In the genomic region with DNA sequence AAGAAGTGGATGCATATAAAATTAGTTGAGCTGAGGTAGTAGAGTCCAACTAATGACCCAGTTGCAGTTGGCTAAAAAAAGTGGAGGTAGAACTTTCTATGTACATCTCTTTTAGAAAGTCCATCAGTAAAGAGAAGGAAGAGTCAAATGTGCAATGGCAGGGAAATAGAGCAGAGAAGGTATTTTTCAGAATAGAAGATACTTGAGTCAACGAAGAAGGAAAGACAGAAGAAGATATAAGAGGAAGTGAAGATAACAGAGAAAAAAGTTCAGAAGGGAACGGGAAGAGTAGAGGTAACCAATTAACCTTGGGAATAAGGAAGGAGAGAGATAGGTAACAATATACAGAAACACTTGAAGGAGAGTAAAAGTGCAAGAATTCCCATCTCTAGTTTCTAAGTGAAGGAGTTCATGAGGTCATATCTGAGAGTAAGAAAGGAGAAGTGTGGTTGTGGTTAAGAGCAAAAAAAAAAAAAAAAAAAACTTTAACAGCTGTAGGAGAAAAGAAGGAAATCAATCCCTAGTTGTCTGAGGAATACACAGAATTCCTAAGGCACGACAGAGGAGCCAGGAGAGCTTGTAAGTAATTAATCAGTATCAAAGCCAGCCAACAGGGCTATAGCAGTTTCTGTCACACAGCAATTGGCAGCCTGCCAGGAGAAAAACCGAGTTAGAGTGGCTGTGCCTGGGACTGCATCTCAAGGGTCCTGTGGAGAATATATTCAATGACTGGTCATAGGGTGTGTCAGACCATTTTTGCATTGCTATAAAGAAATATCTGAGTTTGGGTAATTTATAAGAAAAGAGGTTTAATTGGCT, we compare ENCODE assay signal across 9 cellular contexts.
DNase-seq lines count a peak whose midpoint lies in the region; ATAC-seq and TF ChIP-seq lines count a peak whose summit lies in the region.
"Had no signal": no experiment of that assay in that cellular context is flagged by ENCODE, and none has a peak within 500 bp of the region (broad histone marks: within the 10 kb centered on the region; RNA-seq: fewer than 3 reads in every experiment).

No MANE protein-coding gene starts in this region.

- in situ Hi-C loops in GM13977 (cut with MboI; ENCODE audit: low pct_unique_long_range_greater_than_20kb, low sequenced_read_pairs, unreplicated experiment) (loop anchor here (25.0 kb wide), 2 partner anchors 613 to 1087 kb away; no protein-coding TSS in a partner anchor), brain microvascular endothelial cell (cut with HindIII; ENCODE audit: low pct_ligation_motif_present, low sequenced_read_pairs) (no loop called here)

- H3K4me3 ChIP-seq in A673 (ENCODE audit: low read depth, low read length, poor library complexity, severe bottlenecking) = no peak overlapping the region
- no peak overlapping the region for H3K4me3 ChIP-seq in brain microvascular endothelial cell (ENCODE audit: low read depth, low read length)

- H3K4me3 Mint-ChIP-seq in stimulated activated memory B cell treated with anti-CD40 and anti-IgM and Interleukin-4, amounts not matched to agents 10 μg/mL and 1 μg/mL and 100 μg/mL, for 72 hours = no peak overlapping the region
- H3K4me3 Mint-ChIP-seq in progenitor cell of endocrine pancreas (ENCODE audit: low read depth) = no peak overlapping the region
- H3K4me3 Mint-ChIP-seq: T-helper 1 cell treated with Interleukin-12 subunit alpha and Interleukin-12 subunit beta and Interleukin-4 antibody, amounts not matched to agents 30 μg/mL and 1 μg/mL, for 36 hours had no signal

- TF ChIP-seq CTCF in A673 (conservative IDR thresholded peaks at IDR 0.05; ENCODE audit: low read depth, low read length) (no peak), GM13977 (IDR thresholded peaks at IDR 0.05; ENCODE audit: extremely low read depth, insufficient read depth, missing control alignments) (no peak), brain microvascular endothelial cell (IDR thresholded peaks at IDR 0.05; ENCODE audit: low read depth, low read length, missing control alignments) (no peak), progenitor cell of endocrine pancreas (IDR thresholded peaks at IDR 0.05; ENCODE audit: unreplicated experiment) (no peak)

- H3K36me3 ChIP-seq in A673 (ENCODE audit: insufficient read depth, low read length, poor library complexity, severe bottlenecking) (no peaks in the 10 kb centered on the region), brain microvascular endothelial cell (replicated peaks) (no peaks in the 10 kb centered on the region)

- no peaks in the 10 kb centered on the region for H3K27me3 Mint-ChIP-seq in stimulated activated memory B cell treated with anti-CD40 and anti-IgM and Interleukin-4, amounts not matched to agents 10 μg/mL and 1 μg/mL and 100 μg/mL, for 72 hours
- no peaks in the 10 kb centered on the region for H3K27me3 Mint-ChIP-seq in progenitor cell of endocrine pancreas

- no peak overlapping the region for H3K27ac ChIP-seq in A673 (ENCODE audit: low read depth, low read length, poor library complexity, severe bottlenecking)
- no peak overlapping the region for H3K27ac ChIP-seq in brain microvascular endothelial cell

- H3K4me1 Mint-ChIP-seq in stimulated activated memory B cell treated with anti-CD40 and anti-IgM and Interleukin-4, amounts not matched to agents 10 μg/mL and 1 μg/mL and 100 μg/mL, for 72 hours = no peaks in the 10 kb centered on the region
- H3K4me1 Mint-ChIP-seq in progenitor cell of endocrine pancreas (ENCODE audit: low read depth) = no peaks in the 10 kb centered on the region

- H3K27me3 ChIP-seq in A673 (replicated peaks; ENCODE audit: insufficient read depth, low read depth, low read length, poor library complexity) (no peaks in the 10 kb centered on the region), brain microvascular endothelial cell (replicated peaks) (no peaks in the 10 kb centered on the region)

- DNase-seq in A673 (ENCODE audit: low spot score) (peak; percentile 78), GM13977 (ENCODE audit: low spot score) (peak; percentile 15), NCI-H345 treated with DMSO at 0.1 percent for 48 hours (lab: John Stamatoyannopoulos, UW; ENCODE audit: unreplicated experiment) (peak; percentile 15), brain microvascular endothelial cell (peak; percentile 6), SHP77 (lab: John Stamatoyannopoulos, UW) (no peak), hippocampal formation (lab: John Stamatoyannopoulos, UW) (no peak), progenitor cell of endocrine pancreas (ENCODE audit: low spot score, unreplicated experiment) (no peak)

- no peak overlapping the region for H3K27ac Mint-ChIP-seq in stimulated activated memory B cell treated with anti-CD40 and anti-IgM and Interleukin-4, amounts not matched to agents 10 μg/mL and 1 μg/mL and 100 μg/mL, for 72 hours
- H3K27ac Mint-ChIP-seq in progenitor cell of endocrine pancreas = no peak overlapping the region
- H3K27ac Mint-ChIP-seq: T-helper 1 cell treated with Interleukin-12 subunit alpha and Interleukin-12 subunit beta and Interleukin-4 antibody, amounts not matched to agents 30 μg/mL and 1 μg/mL, for 36 hours had no signal

- H3K9me3 Mint-ChIP-seq in stimulated activated memory B cell treated with anti-CD40 and anti-IgM and Interleukin-4, amounts not matched to agents 10 μg/mL and 1 μg/mL and 100 μg/mL, for 72 hours = no peaks in the 10 kb centered on the region
- H3K9me3 Mint-ChIP-seq in progenitor cell of endocrine pancreas (ENCODE audit: low read depth) = no peaks in the 10 kb centered on the region
- H3K9me3 Mint-ChIP-seq: T-helper 1 cell treated with Interleukin-12 subunit alpha and Interleukin-12 subunit beta and Interleukin-4 antibody, amounts not matched to agents 30 μg/mL and 1 μg/mL, for 36 hours had no signal

- no peaks in the 10 kb centered on the region for H3K9me3 ChIP-seq in A673 (ENCODE audit: low read depth, low read length, poor library complexity, severe bottlenecking)

- ATAC-seq in stimulated activated memory B cell treated with anti-CD40 and anti-IgM and Interleukin-4, amounts not matched to agents 10 μg/mL and 1 μg/mL and 100 μg/mL, for 72 hours = peak; percentile 71

- no peaks in the 10 kb centered on the region for H3K4me1 ChIP-seq in A673 (ENCODE audit: insufficient read depth, low read length, poor library complexity, severe bottlenecking)

- intact Hi-C loops in A673 (cut with micrococcal nuclease; ENCODE audit: unreplicated experiment) = loop anchor here (10.0 kb wide), 1 partner anchor 475 kb away; no protein-coding TSS in a partner anchor

- POLR2A ChIA-PET in A673 (lab: Charles Lee; ENCODE audit: low non-redundant PET) = no interaction called here

- CTCF ChIA-PET in A673 (lab: Charles Lee) = no interaction called here

- BruUV-seq in A673 (replicated peaks; lab: Mats Ljungman, UMichigan) = no TSS peak

- no peaks in the 10 kb centered on the region for H3K36me3 Mint-ChIP-seq in stimulated activated memory B cell treated with anti-CD40 and anti-IgM and Interleukin-4, amounts not matched to agents 10 μg/mL and 1 μg/mL and 100 μg/mL, for 72 hours
- no peaks in the 10 kb centered on the region for H3K36me3 Mint-ChIP-seq in progenitor cell of endocrine pancreas (ENCODE audit: insufficient read depth)

Comparison
In these comparisons a context has a peak if more than half of its experiments do, and no peak if none do; other contexts are left out.
1. DNase-seq: peak in A673 (single experiment), GM13977 (single experiment), NCI-H345 treated with DMSO at 0.1 percent for 48 hours (single experiment) and brain microvascular endothelial cell (single experiment); none in SHP77 (0 of 2), hippocampal formation (0 of 2) and progenitor cell of endocrine pancreas (single experiment).